9 cellular contexts compared by ENCODE assay signal in the genomic region with DNA sequence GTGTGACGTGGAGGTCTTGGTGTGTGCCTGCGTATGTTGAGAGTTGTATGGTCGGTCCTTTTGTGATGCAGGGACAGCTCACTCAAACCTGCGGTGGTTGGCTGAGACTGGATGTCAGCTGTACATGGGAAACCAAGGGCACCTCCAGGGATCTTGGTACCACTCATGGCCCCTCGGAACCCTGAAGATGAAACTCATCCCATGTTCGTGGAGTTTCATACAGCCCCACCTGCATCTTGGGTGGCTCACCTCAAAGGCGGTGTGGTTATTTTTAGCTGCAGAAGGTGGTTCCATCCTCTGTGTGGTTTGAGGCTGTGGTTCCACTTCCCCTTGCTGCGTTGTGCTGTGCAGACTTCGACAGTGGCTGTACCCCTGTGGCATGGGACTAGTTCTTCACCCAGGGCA. TPM values are rescaled to one million over a fixed set of nuclear protein-coding genes. Genes with fewer than 3 reads are reported as not detected.
DNase-seq lines count a peak whose midpoint lies in the region; ATAC-seq and TF ChIP-seq lines count a peak whose summit lies in the region.
"Had no signal": no experiment of that assay in that cellular context is flagged by ENCODE, and none has a peak within 500 bp of the region (broad histone marks: within the 10 kb centered on the region; RNA-seq: fewer than 3 reads in every experiment).

No MANE protein-coding gene starts in this region.

- no peaks in the 10 kb centered on the region for H3K9me3 ChIP-seq in prostate gland
- H3K9me3 ChIP-seq: left lung had no signal

- TF ChIP-seq POLR2A in prostate gland (IDR thresholded peaks at IDR 0.05), result no peak

- no peak overlapping the region for H3K4me3 ChIP-seq in prostate gland
- H3K4me3 ChIP-seq: left lung had no signal

- DNase-seq in GM10266 (ENCODE audit: extremely low spot score) (peak; percentile 29), OCI-M2 (lab: John Stamatoyannopoulos, UW; ENCODE audit: unreplicated experiment) (no peak), prostate gland (ENCODE audit: low spot score) (no peak), iPS-NIHi7 (ENCODE audit: extremely low spot score) (no peak), middle frontal gyrus (ENCODE audit: extremely low spot score, low spot score) (no peak)
- peak; percentile 66 for DNase-seq in activated effector memory CD4-positive, alpha-beta T cell treated with anti-CD3 and anti-CD28 coated beads, Interleukin-2, amount 50 U/mL, for 16 hours
- DNase-seq: left lung had no signal

- intact Hi-C loops in prostate gland (cut with DNase I), result no loop called here

- ATAC-seq in GM19452 (IDR thresholded peaks at IDR 0.05; ENCODE audit: unreplicated experiment) (peak; percentile 98), HG03175 (IDR thresholded peaks at IDR 0.05; ENCODE audit: unreplicated experiment) (peak; percentile 95)
- ATAC-seq: left lung had no signal

- 89% methylated on average over 9 of the region's 9 CpGs for WGBS in prostate gland

- H3K27ac ChIP-seq in prostate gland, result no peak overlapping the region
- H3K27ac ChIP-seq: left lung had no signal

- no peaks in the 10 kb centered on the region for H3K27me3 ChIP-seq in prostate gland (replicated peaks; ENCODE audit: insufficient read depth)
- H3K27me3 ChIP-seq: left lung had no signal

- H3K4me1 ChIP-seq in prostate gland (replicated peaks), result no peaks in the 10 kb centered on the region
- H3K4me1 ChIP-seq: left lung had no signal

- H3K36me3 ChIP-seq in prostate gland, result peaks cover 15 to 20% of the 10 kb centered on the region in 2 donors

- TF ChIP-seq CTCF in GM10266 (IDR thresholded peaks at IDR 0.05; ENCODE audit: control insufficient read depth, insufficient read depth, low read depth, missing control alignments), result no peak
- TF ChIP-seq CTCF in prostate gland (IDR thresholded peaks at IDR 0.05), result no peak

RNA-seq across cellular contexts. Expression of gene SLC22A1, which starts 52.6 kb away (rescaled TPM):
- 1 to 10 TPM in 1 of 2 donors, under 1 TPM in 1; 0.80 to 4.4 TPM for total RNA-seq in prostate gland

Comparison
In these comparisons a context has a peak if more than half of its experiments do, and no peak if none do; other contexts are left out.
1. DNase-seq: peak in GM10266 (single experiment) and activated effector memory CD4-positive, alpha-beta T cell treated with anti-CD3 and anti-CD28 coated beads, Interleukin-2, amount 50 U/mL, for 16 hours (single experiment); none in OCI-M2 (single experiment), prostate gland (single experiment), iPS-NIHi7 (single experiment) and middle frontal gyrus (single experiment).